In genomic region chr6:67237276-67237675, GRCh38 we compare ENCODE assay signal across 3 cellular contexts.
TF ChIP-seq lines count a peak whose summit lies in the region.

No MANE protein-coding gene starts in this region.

TF ChIP-seq in HepG2, 621 proteins besides CTCF, POLR2A, EP300 and RAD21:
- TF ChIP-seq MAFF (IDR thresholded peaks at IDR 0.05; ENCODE audit: low read depth, low read length) (peak; percentile 90), MAFK (conservative IDR thresholded peaks at IDR 0.05 in 1 of 2, IDR thresholded peaks at IDR 0.05 in 1 of 2; ENCODE audit: low read length in 2 of 2) (peak; percentile 88 to 97), ZNF816 (CRISPR knock-in tag; IDR thresholded peaks at IDR 0.05; ENCODE audit: borderline replicate concordance) (no peak)

TF ChIP-seq in IMR-90, 13 proteins besides CTCF, POLR2A, EP300 and RAD21:
- TF ChIP-seq FOS (IDR thresholded peaks at IDR 0.05; ENCODE audit: low read depth, low read length) = no peak
- peak; percentile 88 for TF ChIP-seq MAFK (IDR thresholded peaks at IDR 0.05; ENCODE audit: low read depth, low read length)
TF ChIP-seq in IMR-90: peak in this region for 1.

TF ChIP-seq in K562, 482 proteins besides CTCF, POLR2A, EP300 and RAD21 (continues in another document):
- no peak for TF ChIP-seq NBN (IDR thresholded peaks at IDR 0.05; ENCODE audit: low read depth)
- TF ChIP-seq, protein P1, sequence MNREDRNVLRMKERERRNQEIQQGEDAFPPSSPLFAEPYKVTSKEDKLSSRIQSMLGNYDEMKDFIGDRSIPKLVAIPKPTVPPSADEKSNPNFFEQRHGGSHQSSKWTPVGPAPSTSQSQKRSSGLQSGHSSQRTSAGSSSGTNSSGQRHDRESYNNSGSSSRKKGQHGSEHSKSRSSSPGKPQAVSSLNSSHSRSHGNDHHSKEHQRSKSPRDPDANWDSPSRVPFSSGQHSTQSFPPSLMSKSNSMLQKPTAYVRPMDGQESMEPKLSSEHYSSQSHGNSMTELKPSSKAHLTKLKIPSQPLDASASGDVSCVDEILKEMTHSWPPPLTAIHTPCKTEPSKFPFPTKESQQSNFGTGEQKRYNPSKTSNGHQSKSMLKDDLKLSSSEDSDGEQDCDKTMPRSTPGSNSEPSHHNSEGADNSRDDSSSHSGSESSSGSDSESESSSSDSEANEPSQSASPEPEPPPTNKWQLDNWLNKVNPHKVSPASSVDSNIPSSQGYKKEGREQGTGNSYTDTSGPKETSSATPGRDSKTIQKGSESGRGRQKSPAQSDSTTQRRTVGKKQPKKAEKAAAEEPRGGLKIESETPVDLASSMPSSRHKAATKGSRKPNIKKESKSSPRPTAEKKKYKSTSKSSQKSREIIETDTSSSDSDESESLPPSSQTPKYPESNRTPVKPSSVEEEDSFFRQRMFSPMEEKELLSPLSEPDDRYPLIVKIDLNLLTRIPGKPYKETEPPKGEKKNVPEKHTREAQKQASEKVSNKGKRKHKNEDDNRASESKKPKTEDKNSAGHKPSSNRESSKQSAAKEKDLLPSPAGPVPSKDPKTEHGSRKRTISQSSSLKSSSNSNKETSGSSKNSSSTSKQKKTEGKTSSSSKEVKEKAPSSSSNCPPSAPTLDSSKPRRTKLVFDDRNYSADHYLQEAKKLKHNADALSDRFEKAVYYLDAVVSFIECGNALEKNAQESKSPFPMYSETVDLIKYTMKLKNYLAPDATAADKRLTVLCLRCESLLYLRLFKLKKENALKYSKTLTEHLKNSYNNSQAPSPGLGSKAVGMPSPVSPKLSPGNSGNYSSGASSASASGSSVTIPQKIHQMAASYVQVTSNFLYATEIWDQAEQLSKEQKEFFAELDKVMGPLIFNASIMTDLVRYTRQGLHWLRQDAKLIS (CRISPR knock-in tag; IDR thresholded peaks at IDR 0.05) = no peak
- TF ChIP-seq CREB1 (IDR thresholded peaks at IDR 0.05) = no peak
- TF ChIP-seq CREB1 (CRISPR knock-in tag; IDR thresholded peaks at IDR 0.05) = no peak
- TF ChIP-seq POLR2AphosphoS2 (IDR thresholded peaks at IDR 0.05; ENCODE audit: low read length) = no peak
- TF ChIP-seq HNRNPK (IDR thresholded peaks at IDR 0.05; ENCODE audit: low read depth, low read length, poor library complexity, severe bottlenecking) = no peak
- TF ChIP-seq, protein P2, sequence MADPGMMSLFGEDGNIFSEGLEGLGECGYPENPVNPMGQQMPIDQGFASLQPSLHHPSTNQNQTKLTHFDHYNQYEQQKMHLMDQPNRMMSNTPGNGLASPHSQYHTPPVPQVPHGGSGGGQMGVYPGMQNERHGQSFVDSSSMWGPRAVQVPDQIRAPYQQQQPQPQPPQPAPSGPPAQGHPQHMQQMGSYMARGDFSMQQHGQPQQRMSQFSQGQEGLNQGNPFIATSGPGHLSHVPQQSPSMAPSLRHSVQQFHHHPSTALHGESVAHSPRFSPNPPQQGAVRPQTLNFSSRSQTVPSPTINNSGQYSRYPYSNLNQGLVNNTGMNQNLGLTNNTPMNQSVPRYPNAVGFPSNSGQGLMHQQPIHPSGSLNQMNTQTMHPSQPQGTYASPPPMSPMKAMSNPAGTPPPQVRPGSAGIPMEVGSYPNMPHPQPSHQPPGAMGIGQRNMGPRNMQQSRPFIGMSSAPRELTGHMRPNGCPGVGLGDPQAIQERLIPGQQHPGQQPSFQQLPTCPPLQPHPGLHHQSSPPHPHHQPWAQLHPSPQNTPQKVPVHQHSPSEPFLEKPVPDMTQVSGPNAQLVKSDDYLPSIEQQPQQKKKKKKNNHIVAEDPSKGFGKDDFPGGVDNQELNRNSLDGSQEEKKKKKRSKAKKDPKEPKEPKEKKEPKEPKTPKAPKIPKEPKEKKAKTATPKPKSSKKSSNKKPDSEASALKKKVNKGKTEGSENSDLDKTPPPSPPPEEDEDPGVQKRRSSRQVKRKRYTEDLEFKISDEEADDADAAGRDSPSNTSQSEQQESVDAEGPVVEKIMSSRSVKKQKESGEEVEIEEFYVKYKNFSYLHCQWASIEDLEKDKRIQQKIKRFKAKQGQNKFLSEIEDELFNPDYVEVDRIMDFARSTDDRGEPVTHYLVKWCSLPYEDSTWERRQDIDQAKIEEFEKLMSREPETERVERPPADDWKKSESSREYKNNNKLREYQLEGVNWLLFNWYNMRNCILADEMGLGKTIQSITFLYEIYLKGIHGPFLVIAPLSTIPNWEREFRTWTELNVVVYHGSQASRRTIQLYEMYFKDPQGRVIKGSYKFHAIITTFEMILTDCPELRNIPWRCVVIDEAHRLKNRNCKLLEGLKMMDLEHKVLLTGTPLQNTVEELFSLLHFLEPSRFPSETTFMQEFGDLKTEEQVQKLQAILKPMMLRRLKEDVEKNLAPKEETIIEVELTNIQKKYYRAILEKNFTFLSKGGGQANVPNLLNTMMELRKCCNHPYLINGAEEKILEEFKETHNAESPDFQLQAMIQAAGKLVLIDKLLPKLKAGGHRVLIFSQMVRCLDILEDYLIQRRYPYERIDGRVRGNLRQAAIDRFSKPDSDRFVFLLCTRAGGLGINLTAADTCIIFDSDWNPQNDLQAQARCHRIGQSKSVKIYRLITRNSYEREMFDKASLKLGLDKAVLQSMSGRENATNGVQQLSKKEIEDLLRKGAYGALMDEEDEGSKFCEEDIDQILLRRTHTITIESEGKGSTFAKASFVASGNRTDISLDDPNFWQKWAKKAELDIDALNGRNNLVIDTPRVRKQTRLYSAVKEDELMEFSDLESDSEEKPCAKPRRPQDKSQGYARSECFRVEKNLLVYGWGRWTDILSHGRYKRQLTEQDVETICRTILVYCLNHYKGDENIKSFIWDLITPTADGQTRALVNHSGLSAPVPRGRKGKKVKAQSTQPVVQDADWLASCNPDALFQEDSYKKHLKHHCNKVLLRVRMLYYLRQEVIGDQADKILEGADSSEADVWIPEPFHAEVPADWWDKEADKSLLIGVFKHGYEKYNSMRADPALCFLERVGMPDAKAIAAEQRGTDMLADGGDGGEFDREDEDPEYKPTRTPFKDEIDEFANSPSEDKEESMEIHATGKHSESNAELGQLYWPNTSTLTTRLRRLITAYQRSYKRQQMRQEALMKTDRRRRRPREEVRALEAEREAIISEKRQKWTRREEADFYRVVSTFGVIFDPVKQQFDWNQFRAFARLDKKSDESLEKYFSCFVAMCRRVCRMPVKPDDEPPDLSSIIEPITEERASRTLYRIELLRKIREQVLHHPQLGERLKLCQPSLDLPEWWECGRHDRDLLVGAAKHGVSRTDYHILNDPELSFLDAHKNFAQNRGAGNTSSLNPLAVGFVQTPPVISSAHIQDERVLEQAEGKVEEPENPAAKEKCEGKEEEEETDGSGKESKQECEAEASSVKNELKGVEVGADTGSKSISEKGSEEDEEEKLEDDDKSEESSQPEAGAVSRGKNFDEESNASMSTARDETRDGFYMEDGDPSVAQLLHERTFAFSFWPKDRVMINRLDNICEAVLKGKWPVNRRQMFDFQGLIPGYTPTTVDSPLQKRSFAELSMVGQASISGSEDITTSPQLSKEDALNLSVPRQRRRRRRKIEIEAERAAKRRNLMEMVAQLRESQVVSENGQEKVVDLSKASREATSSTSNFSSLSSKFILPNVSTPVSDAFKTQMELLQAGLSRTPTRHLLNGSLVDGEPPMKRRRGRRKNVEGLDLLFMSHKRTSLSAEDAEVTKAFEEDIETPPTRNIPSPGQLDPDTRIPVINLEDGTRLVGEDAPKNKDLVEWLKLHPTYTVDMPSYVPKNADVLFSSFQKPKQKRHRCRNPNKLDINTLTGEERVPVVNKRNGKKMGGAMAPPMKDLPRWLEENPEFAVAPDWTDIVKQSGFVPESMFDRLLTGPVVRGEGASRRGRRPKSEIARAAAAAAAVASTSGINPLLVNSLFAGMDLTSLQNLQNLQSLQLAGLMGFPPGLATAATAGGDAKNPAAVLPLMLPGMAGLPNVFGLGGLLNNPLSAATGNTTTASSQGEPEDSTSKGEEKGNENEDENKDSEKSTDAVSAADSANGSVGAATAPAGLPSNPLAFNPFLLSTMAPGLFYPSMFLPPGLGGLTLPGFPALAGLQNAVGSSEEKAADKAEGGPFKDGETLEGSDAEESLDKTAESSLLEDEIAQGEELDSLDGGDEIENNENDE (IDR thresholded peaks at IDR 0.05; ENCODE audit: low read depth, low read length) = no peak
- no peak for TF ChIP-seq KLF10 (CRISPR knock-in tag; IDR thresholded peaks at IDR 0.05)
- TF ChIP-seq MAFK (IDR thresholded peaks at IDR 0.05; ENCODE audit: low read length) = peak; percentile 73; the same call in 1 of the 2 replicates
- peak; percentile 56; the same call in 1 of the 2 replicates for TF ChIP-seq MAFF (IDR thresholded peaks at IDR 0.05; ENCODE audit: low read length)
- TF ChIP-seq ZNF311 (CRISPR knock-in tag; IDR thresholded peaks at IDR 0.05) = no peak
- TF ChIP-seq ZNF431 (CRISPR knock-in tag; IDR thresholded peaks at IDR 0.05) = no peak
- no peak for TF ChIP-seq ZNF224 (CRISPR knock-in tag; IDR thresholded peaks at IDR 0.05)
- TF ChIP-seq SIX5 (IDR thresholded peaks at IDR 0.05; ENCODE audit: borderline replicate concordance in 1 of 2, insufficient read depth in 1 of 2, low read depth in 1 of 2, low read length in 2 of 2) = no peak
- TF ChIP-seq, protein P3, sequence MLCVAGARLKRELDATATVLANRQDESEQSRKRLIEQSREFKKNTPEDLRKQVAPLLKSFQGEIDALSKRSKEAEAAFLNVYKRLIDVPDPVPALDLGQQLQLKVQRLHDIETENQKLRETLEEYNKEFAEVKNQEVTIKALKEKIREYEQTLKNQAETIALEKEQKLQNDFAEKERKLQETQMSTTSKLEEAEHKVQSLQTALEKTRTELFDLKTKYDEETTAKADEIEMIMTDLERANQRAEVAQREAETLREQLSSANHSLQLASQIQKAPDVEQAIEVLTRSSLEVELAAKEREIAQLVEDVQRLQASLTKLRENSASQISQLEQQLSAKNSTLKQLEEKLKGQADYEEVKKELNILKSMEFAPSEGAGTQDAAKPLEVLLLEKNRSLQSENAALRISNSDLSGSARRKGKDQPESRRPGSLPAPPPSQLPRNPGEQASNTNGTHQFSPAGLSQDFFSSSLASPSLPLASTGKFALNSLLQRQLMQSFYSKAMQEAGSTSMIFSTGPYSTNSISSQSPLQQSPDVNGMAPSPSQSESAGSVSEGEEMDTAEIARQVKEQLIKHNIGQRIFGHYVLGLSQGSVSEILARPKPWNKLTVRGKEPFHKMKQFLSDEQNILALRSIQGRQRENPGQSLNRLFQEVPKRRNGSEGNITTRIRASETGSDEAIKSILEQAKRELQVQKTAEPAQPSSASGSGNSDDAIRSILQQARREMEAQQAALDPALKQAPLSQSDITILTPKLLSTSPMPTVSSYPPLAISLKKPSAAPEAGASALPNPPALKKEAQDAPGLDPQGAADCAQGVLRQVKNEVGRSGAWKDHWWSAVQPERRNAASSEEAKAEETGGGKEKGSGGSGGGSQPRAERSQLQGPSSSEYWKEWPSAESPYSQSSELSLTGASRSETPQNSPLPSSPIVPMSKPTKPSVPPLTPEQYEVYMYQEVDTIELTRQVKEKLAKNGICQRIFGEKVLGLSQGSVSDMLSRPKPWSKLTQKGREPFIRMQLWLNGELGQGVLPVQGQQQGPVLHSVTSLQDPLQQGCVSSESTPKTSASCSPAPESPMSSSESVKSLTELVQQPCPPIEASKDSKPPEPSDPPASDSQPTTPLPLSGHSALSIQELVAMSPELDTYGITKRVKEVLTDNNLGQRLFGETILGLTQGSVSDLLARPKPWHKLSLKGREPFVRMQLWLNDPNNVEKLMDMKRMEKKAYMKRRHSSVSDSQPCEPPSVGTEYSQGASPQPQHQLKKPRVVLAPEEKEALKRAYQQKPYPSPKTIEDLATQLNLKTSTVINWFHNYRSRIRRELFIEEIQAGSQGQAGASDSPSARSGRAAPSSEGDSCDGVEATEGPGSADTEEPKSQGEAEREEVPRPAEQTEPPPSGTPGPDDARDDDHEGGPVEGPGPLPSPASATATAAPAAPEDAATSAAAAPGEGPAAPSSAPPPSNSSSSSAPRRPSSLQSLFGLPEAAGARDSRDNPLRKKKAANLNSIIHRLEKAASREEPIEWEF (CRISPR knock-in tag; IDR thresholded peaks at IDR 0.05) = no peak
- no peak for TF ChIP-seq MEF2A (IDR thresholded peaks at IDR 0.05; ENCODE audit: control insufficient read depth, low read depth, low read length)
- no peak for TF ChIP-seq NR1H2 (CRISPR knock-in tag; IDR thresholded peaks at IDR 0.05)
- TF ChIP-seq, protein P4, sequence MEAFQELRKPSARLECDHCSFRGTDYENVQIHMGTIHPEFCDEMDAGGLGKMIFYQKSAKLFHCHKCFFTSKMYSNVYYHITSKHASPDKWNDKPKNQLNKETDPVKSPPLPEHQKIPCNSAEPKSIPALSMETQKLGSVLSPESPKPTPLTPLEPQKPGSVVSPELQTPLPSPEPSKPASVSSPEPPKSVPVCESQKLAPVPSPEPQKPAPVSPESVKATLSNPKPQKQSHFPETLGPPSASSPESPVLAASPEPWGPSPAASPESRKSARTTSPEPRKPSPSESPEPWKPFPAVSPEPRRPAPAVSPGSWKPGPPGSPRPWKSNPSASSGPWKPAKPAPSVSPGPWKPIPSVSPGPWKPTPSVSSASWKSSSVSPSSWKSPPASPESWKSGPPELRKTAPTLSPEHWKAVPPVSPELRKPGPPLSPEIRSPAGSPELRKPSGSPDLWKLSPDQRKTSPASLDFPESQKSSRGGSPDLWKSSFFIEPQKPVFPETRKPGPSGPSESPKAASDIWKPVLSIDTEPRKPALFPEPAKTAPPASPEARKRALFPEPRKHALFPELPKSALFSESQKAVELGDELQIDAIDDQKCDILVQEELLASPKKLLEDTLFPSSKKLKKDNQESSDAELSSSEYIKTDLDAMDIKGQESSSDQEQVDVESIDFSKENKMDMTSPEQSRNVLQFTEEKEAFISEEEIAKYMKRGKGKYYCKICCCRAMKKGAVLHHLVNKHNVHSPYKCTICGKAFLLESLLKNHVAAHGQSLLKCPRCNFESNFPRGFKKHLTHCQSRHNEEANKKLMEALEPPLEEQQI (IDR thresholded peaks at IDR 0.05) = no peak
- no peak for TF ChIP-seq ZNF165 (CRISPR knock-in tag; IDR thresholded peaks at IDR 0.05; ENCODE audit: borderline replicate concordance)
- TF ChIP-seq L3MBTL2 (IDR thresholded peaks at IDR 0.05) = no peak
- TF ChIP-seq ZFP1 (CRISPR knock-in tag; IDR thresholded peaks at IDR 0.05) = no peak
- TF ChIP-seq EWSR1 (IDR thresholded peaks at IDR 0.05; ENCODE audit: borderline replicate concordance, low read depth, partially characterized antibody) = no peak
- no peak for TF ChIP-seq FOSL1 (tag; conservative IDR thresholded peaks at IDR 0.05)
- TF ChIP-seq C11orf30 (IDR thresholded peaks at IDR 0.05; ENCODE audit: low read depth) = peak; percentile 81
- TF ChIP-seq BRD4 (IDR thresholded peaks at IDR 0.05) = no peak
- TF ChIP-seq MAFG (tag; conservative IDR thresholded peaks at IDR 0.05) = peak; percentile 62
- no peak for TF ChIP-seq NCOA1 (IDR thresholded peaks at IDR 0.05; ENCODE audit: low read depth)
